Comparison of ENCODE assay signal across 20 cellular contexts in genomic region chr2:42913280-42913878, GRCh38.
DNase-seq lines count a peak whose midpoint lies in the region; ATAC-seq, FAIRE-seq and TF ChIP-seq lines count a peak whose summit lies in the region.
"Had no signal": no experiment of that assay in that cellular context is flagged by ENCODE, and none has a peak within 500 bp of the region (broad histone marks: within the 10 kb centered on the region; RNA-seq: fewer than 3 reads in every experiment).

No MANE protein-coding gene starts in this region.

- H3K4me3 ChIP-seq in K562, result no peak overlapping the region
- H3K4me3 ChIP-seq in Karpas-422 (ENCODE audit: low read length), result no peak overlapping the region
- H3K4me3 ChIP-seq: GM23248, upper lobe of right lung had no signal

- in situ Hi-C loops in K562 (cut with MboI), result no loop called here

- H3K27me3 Mint-ChIP-seq in T-helper 2 cell treated with Interferon-gamma antibody and Interleukin-4, amounts not matched to agents 5 μg/mL and 100 μg/mL, for 36 hours (ENCODE audit: low read depth), result peaks cover 2% of the 10 kb centered on the region
- H3K27me3 Mint-ChIP-seq: activated naive CD8-positive, alpha-beta T cell had no signal

- H3K9me1 ChIP-seq in K562 (ENCODE audit: control insufficient read depth, insufficient read depth, low read length), result no peaks in the 10 kb centered on the region

- H3K27me3 ChIP-seq in K562 (ENCODE audit: control insufficient read depth in 2 of 2, insufficient read depth in 2 of 2, low read length in 2 of 2) (no peaks in the 10 kb centered on the region), Karpas-422 (ENCODE audit: low read length) (no peaks in the 10 kb centered on the region)
- H3K27me3 ChIP-seq: upper lobe of right lung had no signal

- H3K9me3 ChIP-seq in K562 (replicated peaks; ENCODE audit: control insufficient read depth, insufficient read depth, low read depth, low read length) (no peaks in the 10 kb centered on the region), Karpas-422 (ENCODE audit: low read length) (no peaks in the 10 kb centered on the region)
- H3K9me3 ChIP-seq: upper lobe of right lung had no signal

- peak overlapping the region; percentile 69 for H3K27ac ChIP-seq in K562 (ENCODE audit: extremely low read depth, low read depth, low read length)
- no peak overlapping the region for H3K27ac ChIP-seq in Karpas-422 (ENCODE audit: low read length)
- H3K27ac ChIP-seq: GM23248, KMS-11, upper lobe of right lung had no signal

- H2AFZ ChIP-seq in K562 (ENCODE audit: low read depth, low read length) (peak overlapping the region; percentile 53), Karpas-422 (ENCODE audit: low read length) (no peak overlapping the region)
- H2AFZ ChIP-seq: GM23248 had no signal

- WGBS in K562 (ENCODE audit: insufficient coverage, low coverage, missing lambda C conversion rate), result 0% methylated on average over 2 of the region's 2 CpGs

- intact Hi-C loops in K562 (cut with micrococcal nuclease), result no loop called here

- peaks cover 6% of the 10 kb centered on the region for H3K4me1 Mint-ChIP-seq in T-helper 2 cell treated with Interferon-gamma antibody and Interleukin-4, amounts not matched to agents 5 μg/mL and 100 μg/mL, for 36 hours (ENCODE audit: low read depth)

- no peaks in the 10 kb centered on the region for H3K9me2 ChIP-seq in Karpas-422 (replicated peaks; ENCODE audit: insufficient read depth, low read length)

- H3K36me3 ChIP-seq in K562 (ENCODE audit: control insufficient read depth, insufficient read depth, low read length), result no peaks in the 10 kb centered on the region
- H3K36me3 ChIP-seq in Karpas-422 (ENCODE audit: insufficient read depth, low read length), result no peaks in the 10 kb centered on the region
- H3K36me3 ChIP-seq: upper lobe of right lung had no signal

- no peak for DNase-seq in T-helper 2 cell treated with Interferon-gamma antibody and Interleukin-4, amounts not matched to agents 5 μg/mL and 100 μg/mL, for 36 hours (ENCODE audit: low spot score)
- no peak for DNase-seq in T-helper 2 cell
- DNase-seq in NCI-H226, result peak; percentile 29
- peak in 2 of 4 experiments; percentile 71 to 72 for DNase-seq in K562 (ENCODE audit: extremely low read depth in 1 of 4, low spot score in 3 of 4)
- peak; percentile 79 for DNase-seq in pulmonary artery endothelial cell (ENCODE audit: low read depth, low spot score)
- no peak for DNase-seq in cerebellar nuclear complex (lab: John Stamatoyannopoulos, UW)
- no peak for DNase-seq in Karpas-422
- DNase-seq: activated CD4-positive, alpha-beta memory T cell treated with anti-CD3 and anti-CD28 coated beads for 36 hours; activated T-cell treated with anti-CD3 and anti-CD28 coated beads, Interleukin-2, amount 50 U/mL, for 48 hours; CD8-positive, alpha-beta T cell; effector CD4-positive, alpha-beta T cell; GM23248; NCI-H1694; posterior cingulate gyrus; stimulated activated CD4-positive, alpha-beta T cell treated with anti-CD3 and anti-CD28 coated beads, Interleukin-12 subunit alpha, Interleukin-12 subunit beta, amount 100 ng/mL, for 4 hours; stimulated activated naive B cell treated with anti-CD40 and anti-IgM and Interleukin-4, amounts not matched to agents 10 μg/mL and 1 μg/mL and 100 μg/mL, for 72 hours; upper lobe of right lung had no signal

- FAIRE-seq in K562 (lab: Jason Lieb, UNC), result peak; percentile 71

- H3K36me3 Mint-ChIP-seq in T-helper 2 cell treated with Interferon-gamma antibody and Interleukin-4, amounts not matched to agents 5 μg/mL and 100 μg/mL, for 36 hours (ENCODE audit: low read depth), result no peaks in the 10 kb centered on the region
- H3K36me3 Mint-ChIP-seq: activated CD4-positive, alpha-beta memory T cell treated with anti-CD3 and anti-CD28 coated beads for 36 hours; activated naive CD8-positive, alpha-beta T cell; CD8-positive, alpha-beta T cell; stimulated activated naive B cell treated with anti-CD40 and anti-IgM and Interleukin-4, amounts not matched to agents 10 μg/mL and 1 μg/mL and 100 μg/mL, for 72 hours had no signal

- H3K4me1 ChIP-seq in K562 (replicated peaks in 1 of 2; ENCODE audit: control insufficient read depth in 2 of 2, insufficient read depth in 2 of 2, low read length in 2 of 2), result peaks cover 11 to 27% of the 10 kb centered on the region in 2 experiments; a peak in 4 of 5 replicates
- H3K4me1 ChIP-seq in Karpas-422 (ENCODE audit: low read length), result no peaks in the 10 kb centered on the region

- H3K79me2 ChIP-seq in K562 (ENCODE audit: control insufficient read depth, insufficient read depth, low read length) (no peaks in the 10 kb centered on the region), Karpas-422 (ENCODE audit: low read length) (no peaks in the 10 kb centered on the region)

- TF ChIP-seq EP300 in K562 (IDR thresholded peaks at IDR 0.05; ENCODE audit: low read length), result peak; percentile 70; the same call in 1 of the 2 replicates

- CTCF ChIA-PET in K562 (lab: Yijun Ruan, JAX; ENCODE audit: low intra/inter-chr PET ratio), result no interaction called here

- POLR2A ChIA-PET in K562 (lab: Yijun Ruan, JAX), result interaction anchor here (0.6 kb wide), 1 partner anchor 15 kb away, joined by 3 read pairs; no protein-coding TSS in a partner anchor

- no TSS peak for BruUV-seq in K562 (replicated peaks; lab: Mats Ljungman, UMichigan)

- H3K9ac ChIP-seq in K562 (ENCODE audit: insufficient read depth in 1 of 2, low read depth in 2 of 2, low read length in 2 of 2) (peak overlapping the region in 1 of 2 experiments; percentile 48; a peak in 1 of 4 replicates), Karpas-422 (ENCODE audit: low read length) (no peak overlapping the region)
- H3K9ac ChIP-seq: GM23248, KMS-11 had no signal

- H3K27ac Mint-ChIP-seq in T-helper 2 cell treated with Interferon-gamma antibody and Interleukin-4, amounts not matched to agents 5 μg/mL and 100 μg/mL, for 36 hours, result no peak overlapping the region
- H3K27ac Mint-ChIP-seq: activated CD4-positive, alpha-beta memory T cell treated with anti-CD3 and anti-CD28 coated beads for 36 hours; activated naive CD8-positive, alpha-beta T cell; CD8-positive, alpha-beta T cell; stimulated activated naive B cell treated with anti-CD40 and anti-IgM and Interleukin-4, amounts not matched to agents 10 μg/mL and 1 μg/mL and 100 μg/mL, for 72 hours had no signal

- no peak for TF ChIP-seq RAD21 in K562 (CRISPR knock-in tag; conservative IDR thresholded peaks at IDR 0.05 in 1 of 2, IDR thresholded peaks at IDR 0.05 in 1 of 2)

- no peak for TF ChIP-seq CTCF in K562 (IDR thresholded peaks at IDR 0.05 in 2 of 3, conservative IDR thresholded peaks at IDR 0.05 in 1 of 3; ENCODE audit: insufficient read depth in 2 of 3, low read depth in 1 of 3, low read length in 3 of 3)

- no peaks in the 10 kb centered on the region for H4K20me1 ChIP-seq in K562 (replicated peaks; ENCODE audit: control insufficient read depth, insufficient read depth, low read length)
- H4K20me1 ChIP-seq in Karpas-422 (ENCODE audit: insufficient read depth, low read depth, low read length), result no peaks in the 10 kb centered on the region

- H3K4me2 ChIP-seq in K562 (ENCODE audit: insufficient read depth, low read length), result peak overlapping the region; percentile 40; the same call in 1 of the 2 replicates
- no peak overlapping the region for H3K4me2 ChIP-seq in Karpas-422 (ENCODE audit: low read depth, low read length, poor library complexity, severe bottlenecking)
- H3K4me2 ChIP-seq: KMS-11 had no signal

- H3K4me3 Mint-ChIP-seq in T-helper 2 cell treated with Interferon-gamma antibody and Interleukin-4, amounts not matched to agents 5 μg/mL and 100 μg/mL, for 36 hours, result peak overlapping the region; percentile 62
- H3K4me3 Mint-ChIP-seq: activated CD4-positive, alpha-beta memory T cell treated with anti-CD3 and anti-CD28 coated beads for 36 hours; activated naive CD8-positive, alpha-beta T cell; CD8-positive, alpha-beta T cell; stimulated activated naive B cell treated with anti-CD40 and anti-IgM and Interleukin-4, amounts not matched to agents 10 μg/mL and 1 μg/mL and 100 μg/mL, for 72 hours had no signal

- ATAC-seq in K562 (peak; percentile 82), HG02884 (IDR thresholded peaks at IDR 0.05; ENCODE audit: unreplicated experiment) (no peak)
- ATAC-seq: CD8-positive, alpha-beta T cell; upper lobe of right lung had no signal

- TF ChIP-seq POLR2A in K562 (conservative IDR thresholded peaks at IDR 0.05), result no peak

- H3K9me3 Mint-ChIP-seq in T-helper 2 cell treated with Interferon-gamma antibody and Interleukin-4, amounts not matched to agents 5 μg/mL and 100 μg/mL, for 36 hours, result no peaks in the 10 kb centered on the region
- H3K9me3 Mint-ChIP-seq: activated CD4-positive, alpha-beta memory T cell treated with anti-CD3 and anti-CD28 coated beads for 36 hours; CD8-positive, alpha-beta T cell; stimulated activated naive B cell treated with anti-CD40 and anti-IgM and Interleukin-4, amounts not matched to agents 10 μg/mL and 1 μg/mL and 100 μg/mL, for 72 hours had no signal

TF ChIP-seq in K562, 482 proteins besides CTCF, POLR2A, EP300 and RAD21 (continues in another document):
- TF ChIP-seq YBX1 (IDR thresholded peaks at IDR 0.05) (no peak), POLR2AphosphoS5 (IDR thresholded peaks at IDR 0.05; ENCODE audit: control insufficient read depth, insufficient read depth, low read depth, low read length) (no peak; the same call in 1 of the 2 replicates), MED1 (CRISPR knock-in tag; IDR thresholded peaks at IDR 0.05; ENCODE audit: borderline replicate concordance) (no peak), ZNF395 (CRISPR knock-in tag; IDR thresholded peaks at IDR 0.05) (peak; percentile 39; the same call in 1 of the 2 replicates), ZNF384 (IDR thresholded peaks at IDR 0.05; ENCODE audit: low read depth, low read length) (no peak), U2AF2 (optimal IDR thresholded peaks at IDR 0.05; ENCODE audit: low read depth, low read length) (no peak), BRF1 (IDR thresholded peaks at IDR 0.05; ENCODE audit: borderline replicate concordance, extremely low read depth, insufficient read length) (no peak), HOXB6 (CRISPR knock-in tag; IDR thresholded peaks at IDR 0.05; ENCODE audit: borderline replicate concordance) (no peak)

Comparison
In these comparisons a context has a peak if more than half of its experiments do, and no peak if none do; other contexts are left out.
1. DNase-seq: peak in NCI-H226 (single experiment) and pulmonary artery endothelial cell (single experiment); none in T-helper 2 cell treated with Interferon-gamma antibody and Interleukin-4, amounts not matched to agents 5 μg/mL and 100 μg/mL, for 36 hours (single experiment), T-helper 2 cell (0 of 5), cerebellar nuclear complex (0 of 2) and Karpas-422 (single experiment).